ENCODE assay signal across 8 cellular contexts in the genomic region with DNA sequence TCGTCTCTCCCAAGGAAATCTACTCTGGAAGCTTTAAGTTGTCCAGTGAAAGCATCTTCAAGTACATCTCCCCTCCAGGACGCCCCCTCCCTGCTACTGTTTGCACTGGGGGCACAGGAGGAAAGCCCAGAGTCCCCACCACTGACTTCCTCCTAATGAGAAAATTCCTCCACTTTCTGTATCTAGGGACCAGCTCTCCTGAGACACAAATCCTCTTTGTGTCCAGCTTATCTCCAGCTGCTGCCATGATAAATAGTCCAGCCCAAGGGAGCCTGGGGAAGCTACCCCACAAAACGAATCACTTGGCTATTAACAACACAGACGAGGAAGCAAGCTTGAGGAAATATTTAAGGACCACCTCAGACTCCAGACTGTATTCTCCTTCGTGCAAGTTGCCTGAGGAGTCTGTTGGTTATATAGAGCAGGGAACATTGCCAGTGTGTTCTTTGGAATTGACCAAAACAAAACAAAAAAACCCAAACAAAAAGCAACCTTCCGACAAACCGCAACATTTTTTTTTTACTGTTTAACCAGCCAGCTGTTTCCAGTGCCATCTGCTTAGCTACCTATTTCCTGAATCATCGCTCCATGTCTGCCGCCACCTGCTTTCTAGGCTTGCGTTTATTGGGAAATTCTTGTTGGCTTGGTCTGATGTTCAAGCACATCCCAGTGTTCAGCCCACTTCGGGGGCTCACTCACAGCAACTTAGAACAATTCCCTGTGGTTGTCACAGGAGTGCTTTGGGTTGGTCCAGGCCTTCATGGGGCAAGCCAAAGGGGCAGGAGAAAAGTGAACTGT. TPM values are rescaled to one million over a fixed set of nuclear protein-coding genes. Genes with fewer than 3 reads are reported as not detected.
DNase-seq lines count a peak whose midpoint lies in the region; ATAC-seq and TF ChIP-seq lines count a peak whose summit lies in the region.
"Had no signal": no experiment of that assay in that cellular context is flagged by ENCODE, and none has a peak within 500 bp of the region (broad histone marks: within the 10 kb centered on the region; RNA-seq: fewer than 3 reads in every experiment).

No MANE protein-coding gene starts in this region.

- intact Hi-C loops in spleen (cut with DNase I; ENCODE audit: low total_unique reads): no loop called here

- no peaks in the 10 kb centered on the region for H3K36me3 ChIP-seq in ectodermal cell (ENCODE audit: control insufficient read depth, insufficient read depth, low read length)
- no peaks in the 10 kb centered on the region for H3K36me3 ChIP-seq in spleen

- no peak overlapping the region for H3K27ac Mint-ChIP-seq in activated CD8-positive, alpha-beta memory T cell treated with anti-CD3 and anti-CD28 coated beads, Interleukin-2, amount 10 ng/mL, durations not matched to agents 7 days and 5 days

- H3K4me3 Mint-ChIP-seq in activated CD8-positive, alpha-beta memory T cell treated with anti-CD3 and anti-CD28 coated beads, Interleukin-2, amount 10 ng/mL, durations not matched to agents 7 days and 5 days: no peak overlapping the region

- DNase-seq in NCI-H2029 (lab: John Stamatoyannopoulos, UW): peak; percentile 34
- peak; percentile 88 for DNase-seq in renal cortical epithelial cell (ENCODE audit: low read depth)
- no peak for DNase-seq in activated CD8-positive, alpha-beta memory T cell treated with anti-CD3 and anti-CD28 coated beads, Interleukin-2, amount 10 ng/mL, durations not matched to agents 7 days and 5 days
- DNase-seq in spleen: no peak
- no peak for DNase-seq in NCI-H2227 treated with DMSO at 0.1 percent for 48 hours (lab: John Stamatoyannopoulos, UW)

- peak overlapping the region; percentile 81 for H3K27ac ChIP-seq in ectodermal cell (ENCODE audit: insufficient read depth, low read depth, low read length, poor library complexity, severe bottlenecking)
- no peak overlapping the region for H3K27ac ChIP-seq in spleen

- H3K4me3 ChIP-seq in ectodermal cell (ENCODE audit: insufficient read depth, low read depth, low read length) (no peak overlapping the region), spleen (no peak overlapping the region)

- TF ChIP-seq POLR2A in spleen (IDR thresholded peaks at IDR 0.05): no peak

- peak; percentile 56 for ATAC-seq in GM19452 (IDR thresholded peaks at IDR 0.05; ENCODE audit: unreplicated experiment)
- no peak for ATAC-seq in activated CD8-positive, alpha-beta memory T cell treated with anti-CD3 and anti-CD28 coated beads, Interleukin-2, amount 10 ng/mL, durations not matched to agents 7 days and 5 days

- H3K27me3 ChIP-seq in ectodermal cell (ENCODE audit: control insufficient read depth, insufficient read depth, low read length, poor library complexity, severe bottlenecking): no peaks in the 10 kb centered on the region
- H3K27me3 ChIP-seq in spleen (replicated peaks in 1 of 7): peaks cover 0 to 10% (median 0%) of the 10 kb centered on the region in 7 donors

- no peaks in the 10 kb centered on the region for H3K9me3 Mint-ChIP-seq in activated CD8-positive, alpha-beta memory T cell treated with anti-CD3 and anti-CD28 coated beads, Interleukin-2, amount 10 ng/mL, durations not matched to agents 7 days and 5 days (ENCODE audit: low read depth)

- H3K9me3 ChIP-seq in ectodermal cell (ENCODE audit: control insufficient read depth, low read length) (no peaks in the 10 kb centered on the region), spleen (no peaks in the 10 kb centered on the region)

- H3K4me1 Mint-ChIP-seq in activated CD8-positive, alpha-beta memory T cell treated with anti-CD3 and anti-CD28 coated beads, Interleukin-2, amount 10 ng/mL, durations not matched to agents 7 days and 5 days: no peaks in the 10 kb centered on the region

- H3K36me3 Mint-ChIP-seq in activated CD8-positive, alpha-beta memory T cell treated with anti-CD3 and anti-CD28 coated beads, Interleukin-2, amount 10 ng/mL, durations not matched to agents 7 days and 5 days: no peaks in the 10 kb centered on the region

- H3K4me1 ChIP-seq in ectodermal cell (ENCODE audit: control insufficient read depth, insufficient read depth, low read length) (peaks cover 44% of the 10 kb centered on the region), spleen (peaks cover 0 to 18% (median 0%) of the 10 kb centered on the region in 6 donors)

- 80 to 81% methylated on average over 11 of the region's 11 CpGs for WGBS in ectodermal cell, 2 experiments
- whole genome bisulfite sequencing in spleen, 5 donors: 32 to 49% (median 35%) methylated on average over 11 of the region's 11 CpGs

- no peak for TF ChIP-seq CTCF in spleen (IDR thresholded peaks at IDR 0.05 in 8 of 11, conservative IDR thresholded peaks at IDR 0.05 in 3 of 11)

- H3K27me3 Mint-ChIP-seq in activated CD8-positive, alpha-beta memory T cell treated with anti-CD3 and anti-CD28 coated beads, Interleukin-2, amount 10 ng/mL, durations not matched to agents 7 days and 5 days: peaks cover 24% of the 10 kb centered on the region

- CTCF ChIA-PET in activated CD8-positive, alpha-beta memory T cell treated with anti-CD3 and anti-CD28 coated beads, Interleukin-2, amount 10 ng/mL, durations not matched to agents 7 days and 5 days (lab: Charles Lee): interaction anchor here (1.4 kb wide), 1 partner anchor 333 kb away, joined by 4 read pairs; no protein-coding TSS in a partner anchor

RNA-seq across cellular contexts. Expression of a gene that starts 7.7 kb away (rescaled TPM):
- polyA plus RNA-seq in ectodermal cell (2013, experiment 1 of 4): 14.6 TPM
- polyA plus RNA-seq in ectodermal cell (2013, experiment 2 of 4): 19.9 TPM
- 12.9 TPM for polyA plus RNA-seq in ectodermal cell (2013, experiment 3 of 4)
- polyA plus RNA-seq in ectodermal cell (2013, experiment 4 of 4): 14.7 TPM
- total RNA-seq in renal cortical epithelial cell: 0.17 and 2.6 TPM in 2 replicates
- not detected for total RNA-seq in activated CD8-positive, alpha-beta memory T cell treated with anti-CD3 and anti-CD28 coated beads, Interleukin-2, amount 10 ng/mL, durations not matched to agents 7 days and 5 days
- total RNA-seq in spleen: 1 to 10 TPM in 5 of 7 donors, under 1 TPM in 2; 0.55 to 2.4 (median 1.4) TPM
- under 1 TPM; 0.09 to 0.48 (median 0.15) TPM for polyA plus RNA-seq in spleen

RNA-seq across cellular contexts. Expression of a gene that starts 12.6 kb away (rescaled TPM):
- polyA plus RNA-seq in ectodermal cell (2013, experiment 1 of 4): not detected
- not detected for polyA plus RNA-seq in ectodermal cell (2013, experiment 2 of 4)
- not detected for polyA plus RNA-seq in ectodermal cell (2013, experiment 3 of 4)
- not detected for polyA plus RNA-seq in ectodermal cell (2013, experiment 4 of 4)
- total RNA-seq in renal cortical epithelial cell (not detected in 2 replicates), spleen (not detected)
- total RNA-seq in activated CD8-positive, alpha-beta memory T cell treated with anti-CD3 and anti-CD28 coated beads, Interleukin-2, amount 10 ng/mL, durations not matched to agents 7 days and 5 days: not detected
- polyA plus RNA-seq in spleen: not detected
- polyA plus RNA-seq: neural cell had no signal

RNA-seq across cellular contexts. Expression of a gene that starts 22.7 kb away (rescaled TPM):
- polyA plus RNA-seq in ectodermal cell (2013, experiment 1 of 4): not detected
- polyA plus RNA-seq in ectodermal cell (2013, experiment 2 of 4): not detected
- polyA plus RNA-seq in ectodermal cell (2013, experiment 3 of 4): not detected
- polyA plus RNA-seq in ectodermal cell (2013, experiment 4 of 4): not detected
- total RNA-seq in renal cortical epithelial cell (not detected in 2 replicates), spleen (10 to 100 TPM in 1 of 7 donors, 1 to 10 TPM in 6; 4.3 to 11.0 (median 5.0) TPM)
- not detected for total RNA-seq in activated CD8-positive, alpha-beta memory T cell treated with anti-CD3 and anti-CD28 coated beads, Interleukin-2, amount 10 ng/mL, durations not matched to agents 7 days and 5 days
- 1 to 10 TPM in 1 of 3 donors, under 1 TPM in 2; 0.85 to 1.5 (median 0.98) TPM for polyA plus RNA-seq in spleen
- polyA plus RNA-seq: neural cell had no signal

Comparison
In these comparisons a context has a peak if more than half of its experiments do, and no peak if none do; other contexts are left out.
1. DNase-seq: peak in NCI-H2029 (single experiment) and renal cortical epithelial cell (single experiment); none in activated CD8-positive, alpha-beta memory T cell treated with anti-CD3 and anti-CD28 coated beads, Interleukin-2, amount 10 ng/mL, durations not matched to agents 7 days and 5 days (single experiment), spleen (single experiment) and NCI-H2227 treated with DMSO at 0.1 percent for 48 hours (single experiment).